Comparison of ENCODE assay signal across 24 cellular contexts in the genomic region with DNA sequence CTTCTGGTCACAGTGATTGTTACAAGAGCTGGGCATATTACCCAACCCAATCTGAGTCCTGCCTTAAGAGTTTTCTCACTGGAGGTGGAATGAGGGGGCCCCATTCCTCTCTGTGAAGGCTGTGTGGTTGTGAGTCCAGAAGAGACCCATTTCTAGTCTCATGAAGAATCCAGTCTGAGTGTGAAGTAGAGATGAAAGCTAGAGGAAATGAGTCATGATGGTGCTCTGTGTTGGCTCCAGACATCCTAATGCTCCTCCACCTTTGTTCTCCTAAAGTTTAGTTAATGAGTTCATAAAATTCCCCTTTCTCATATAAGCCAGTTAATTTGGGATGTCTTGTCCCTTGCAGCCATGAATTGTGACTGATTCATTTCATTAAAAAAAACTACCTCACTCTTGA. TPM values are rescaled to one million over a fixed set of nuclear protein-coding genes. Genes with fewer than 3 reads are reported as not detected.
DNase-seq lines count a peak whose midpoint lies in the region; FAIRE-seq and TF ChIP-seq lines count a peak whose summit lies in the region.
"Had no signal": no experiment of that assay in that cellular context is flagged by ENCODE, and none has a peak within 500 bp of the region (broad histone marks: within the 10 kb centered on the region; RNA-seq: fewer than 3 reads in every experiment).

No MANE protein-coding gene starts in this region.

- H3K9me3 ChIP-seq in astrocyte (ENCODE audit: insufficient read depth, low read depth, low read length): no peaks in the 10 kb centered on the region
- H3K9me3 ChIP-seq: colonic mucosa, prostate gland, tibial artery had no signal

- peaks cover 2% of the 10 kb centered on the region for H3K36me3 Mint-ChIP-seq in astrocyte (ENCODE audit: low read depth, unreplicated experiment)
- H3K36me3 Mint-ChIP-seq: immature natural killer cell; stimulated activated effector memory CD8-positive, alpha-beta T cell treated with anti-CD3 and anti-CD28 coated beads, Interleukin-12 subunit alpha, Interleukin-12 subunit beta, amount 100 ng/mL, for 72 hours had no signal

- DNase-seq in HT1080 (ENCODE audit: low read depth) (peak; percentile 80), astrocyte (ENCODE audit: low read depth) (peak; percentile 72), iris pigment epithelial cell (ENCODE audit: low read depth) (peak; percentile 65), mucosa of gallbladder (ENCODE audit: low spot score) (no peak), medulla oblongata (ENCODE audit: extremely low spot score) (no peak), OCI-M1 (lab: John Stamatoyannopoulos, UW) (no peak), activated gamma-delta T cell (lab: John Stamatoyannopoulos, UW) (no peak)
- DNase-seq: CD4-positive, alpha-beta T cell; colonic mucosa; DND-41; H7; head of caudate nucleus; immature natural killer cell; NCI-H1105; NCI-H2171; tibial artery had no signal

- H3K4me1 Mint-ChIP-seq in astrocyte (ENCODE audit: low read depth, unreplicated experiment): peaks cover 24% of the 10 kb centered on the region
- H3K4me1 Mint-ChIP-seq: activated T-helper 17 cell treated with anti-CD3 and anti-CD28 coated beads, Interleukin-2, amount 50 U/mL, for 72 hours; immature natural killer cell; stimulated activated effector memory CD8-positive, alpha-beta T cell treated with anti-CD3 and anti-CD28 coated beads, Interleukin-12 subunit alpha, Interleukin-12 subunit beta, amount 100 ng/mL, for 72 hours had no signal

- H3K4me1 ChIP-seq in ACC112 (ENCODE audit: control insufficient read depth, insufficient read depth, low read length, unreplicated experiment) (peaks cover 26% of the 10 kb centered on the region), astrocyte (ENCODE audit: insufficient read depth, low read length) (peaks cover 20% of the 10 kb centered on the region)
- H3K4me1 ChIP-seq: colonic mucosa, prostate gland, tibial artery had no signal

- no peaks in the 10 kb centered on the region for H3K27me3 Mint-ChIP-seq in astrocyte (ENCODE audit: low read depth, unreplicated experiment)

- TF ChIP-seq CTCF in astrocyte (IDR thresholded peaks at IDR 0.05; ENCODE audit: insufficient read depth, low read depth, low read length): no peak

- H3K36me3 ChIP-seq in ACC112 (ENCODE audit: insufficient read depth, low read length): no peaks in the 10 kb centered on the region
- no peaks in the 10 kb centered on the region for H3K36me3 ChIP-seq in astrocyte (ENCODE audit: insufficient read depth, low read length)
- H3K36me3 ChIP-seq: colonic mucosa, prostate gland, tibial artery had no signal

- H3K4me2 ChIP-seq in astrocyte (ENCODE audit: low read length): peak overlapping the region; percentile 2
- H3K4me2 ChIP-seq: KMS-11 had no signal

- peak overlapping the region; percentile 72 for H3K27ac Mint-ChIP-seq in astrocyte (ENCODE audit: unreplicated experiment)
- H3K27ac Mint-ChIP-seq: activated T-helper 17 cell treated with anti-CD3 and anti-CD28 coated beads, Interleukin-2, amount 50 U/mL, for 72 hours; CD4-positive, alpha-beta T cell; immature natural killer cell; nephron; stimulated activated effector memory CD8-positive, alpha-beta T cell treated with anti-CD3 and anti-CD28 coated beads, Interleukin-12 subunit alpha, Interleukin-12 subunit beta, amount 100 ng/mL, for 72 hours; T-helper 1 cell treated with Interleukin-12 subunit alpha and Interleukin-12 subunit beta and Interleukin-4 antibody, amounts not matched to agents 30 μg/mL and 1 μg/mL, for 36 hours had no signal

- FAIRE-seq in astrocyte (lab: Jason Lieb, UNC): peak; percentile 20
- FAIRE-seq: GM19239 had no signal

- no peak overlapping the region for H3K4me3 Mint-ChIP-seq in astrocyte (ENCODE audit: unreplicated experiment)
- H3K4me3 Mint-ChIP-seq: activated T-helper 17 cell treated with anti-CD3 and anti-CD28 coated beads, Interleukin-2, amount 50 U/mL, for 72 hours; CD4-positive, alpha-beta T cell; immature natural killer cell; nephron; stimulated activated effector memory CD8-positive, alpha-beta T cell treated with anti-CD3 and anti-CD28 coated beads, Interleukin-12 subunit alpha, Interleukin-12 subunit beta, amount 100 ng/mL, for 72 hours; T-helper 1 cell treated with Interleukin-12 subunit alpha and Interleukin-12 subunit beta and Interleukin-4 antibody, amounts not matched to agents 30 μg/mL and 1 μg/mL, for 36 hours had no signal

- no peak overlapping the region for H3K9ac ChIP-seq in astrocyte (ENCODE audit: low read length)
- H3K9ac ChIP-seq: KMS-11 had no signal

- H3K27ac ChIP-seq in ACC112 (ENCODE audit: low read depth, low read length): peak overlapping the region; percentile 73
- H3K27ac ChIP-seq in astrocyte (ENCODE audit: low read depth, low read length): no peak overlapping the region
- H3K27ac ChIP-seq: colonic mucosa, KMS-11, prostate gland, tibial artery had no signal

- H3K27me3 ChIP-seq in ACC112 (ENCODE audit: insufficient read depth, low read length) (no peaks in the 10 kb centered on the region), astrocyte (ENCODE audit: insufficient read depth, low read length) (no peaks in the 10 kb centered on the region)
- H3K27me3 ChIP-seq: colonic mucosa, tibial artery had no signal

- H3K79me2 ChIP-seq in ACC112 (ENCODE audit: control insufficient read depth, insufficient read depth, low read length, unreplicated experiment) (no peaks in the 10 kb centered on the region), astrocyte (ENCODE audit: insufficient read depth, low read length) (no peaks in the 10 kb centered on the region)

- no peaks in the 10 kb centered on the region for H4K20me1 ChIP-seq in astrocyte (ENCODE audit: insufficient read depth, low read length)

- H3K9me3 Mint-ChIP-seq in astrocyte (ENCODE audit: unreplicated experiment): peaks cover 4% of the 10 kb centered on the region
- H3K9me3 Mint-ChIP-seq: activated T-helper 17 cell treated with anti-CD3 and anti-CD28 coated beads, Interleukin-2, amount 50 U/mL, for 72 hours; CD4-positive, alpha-beta T cell; immature natural killer cell; nephron; stimulated activated effector memory CD8-positive, alpha-beta T cell treated with anti-CD3 and anti-CD28 coated beads, Interleukin-12 subunit alpha, Interleukin-12 subunit beta, amount 100 ng/mL, for 72 hours; T-helper 1 cell treated with Interleukin-12 subunit alpha and Interleukin-12 subunit beta and Interleukin-4 antibody, amounts not matched to agents 30 μg/mL and 1 μg/mL, for 36 hours had no signal

- peak overlapping the region; percentile 7 for H2AFZ ChIP-seq in ACC112 (ENCODE audit: low read length, unreplicated experiment)
- H2AFZ ChIP-seq in astrocyte (ENCODE audit: low read depth, low read length): no peak overlapping the region

- H3K4me3 ChIP-seq in ACC112 (ENCODE audit: low read depth, low read length) (no peak overlapping the region), astrocyte (ENCODE audit: insufficient read depth, low read depth, low read length) (no peak overlapping the region)
- H3K4me3 ChIP-seq: colonic mucosa, prostate gland, tibial artery had no signal

RNA-seq across cellular contexts. Expression of gene RASGRP3, which starts 50.8 kb away (rescaled TPM):
- 0.84 and 2.1 TPM in 2 replicates for total RNA-seq in HT1080 (2014; rRNA removed; shearing (Covaris generic))
- 0.01 TPM in 2 replicates for polyA plus RNA-seq in HT1080 (2015; cell fraction: cytosol; rRNA removed)
- 0.09 and 0.13 TPM in 2 replicates for polyA plus RNA-seq in HT1080 (2015; cell fraction: nucleus; rRNA removed)
- total RNA-seq in astrocyte: 2.0 and 2.8 TPM in 2 replicates
- total RNA-seq in mucosa of gallbladder: 7.4 TPM

Comparison
In these comparisons a context has a peak if more than half of its experiments do, and no peak if none do; other contexts are left out.
1. DNase-seq: peak in HT1080 (single experiment), astrocyte (single experiment) and iris pigment epithelial cell (single experiment); none in mucosa of gallbladder (single experiment), medulla oblongata (single experiment), OCI-M1 (single experiment) and activated gamma-delta T cell (single experiment).